In genomic region chr18:48244530-48244929, GRCh38 we compare ENCODE assay signal across 8 cellular contexts.
"Had no signal": no experiment of that assay in that cellular context is flagged by ENCODE, and none has a peak within 500 bp of the region (broad histone marks: within the 10 kb centered on the region; RNA-seq: fewer than 3 reads in every experiment).

No MANE protein-coding gene starts in this region.

- H3K4me3 ChIP-seq: GM12878 had no signal

- DNase-seq: GDM1, GF-D8 had no signal

- ATAC-seq: GM12878 had no signal

- FAIRE-seq: G401.6, GM12878, GM12891, GM12892, GM18507, GM19239 had no signal
